8 cellular contexts compared by ENCODE assay signal in genomic region chr17:7233701-7234099, GRCh38. TPM values are rescaled to one million over a fixed set of nuclear protein-coding genes. Genes with fewer than 3 reads are reported as not detected.
DNase-seq lines count a peak whose midpoint lies in the region; ATAC-seq and TF ChIP-seq lines count a peak whose summit lies in the region.

No MANE protein-coding gene starts in this region.

- H3K9me3 ChIP-seq in CD4-positive, alpha-beta T cell (ENCODE audit: control insufficient read depth, low read length): no peaks in the 10 kb centered on the region
- H3K9me3 ChIP-seq in MG63 (no peaks in the 10 kb centered on the region), muscle layer of duodenum (ENCODE audit: control insufficient read depth in 1 of 2, low read length in 2 of 2) (no peaks in the 10 kb centered on the region)

- ATAC-seq in CD4-positive, alpha-beta T cell (ENCODE audit: poor library complexity): no peak
- no peak for ATAC-seq in HG02938 (IDR thresholded peaks at IDR 0.05; ENCODE audit: unreplicated experiment)

- CTCF ChIA-PET in CD4-positive, alpha-beta T cell (lab: Charles Lee): interaction anchor here (1.0 to 3.5 kb wide), 3 partner anchors 13 to 62 kb away, joined by 4 to 19 read pairs (median 6); partner anchors contain the start of genes ACADVL and DLG4

- H3K27me3 ChIP-seq in CD4-positive, alpha-beta T cell (ENCODE audit: control insufficient read depth, insufficient read depth, low read length): no peaks in the 10 kb centered on the region
- H3K27me3 ChIP-seq in MG63 (no peaks in the 10 kb centered on the region), muscle layer of duodenum (ENCODE audit: low read depth, low read length) (no peaks in the 10 kb centered on the region)

- peak overlapping the region; percentile 81 for H3K27ac ChIP-seq in CD4-positive, alpha-beta T cell (ENCODE audit: low read depth, low read length)
- peak overlapping the region; percentile 90 to 91 for H3K27ac ChIP-seq in coronary artery
- H3K27ac ChIP-seq in muscle layer of duodenum (ENCODE audit: low read length): peak overlapping the region; percentile 87

- H3K27ac Mint-ChIP-seq in CD4-positive, alpha-beta T cell: peak overlapping the region; percentile 92

- POLR2A ChIA-PET in CD4-positive, alpha-beta T cell (lab: Charles Lee): interaction anchor here (0.8 to 17.0 kb wide), 12 partner anchors 9 to 340 kb away, joined by 3 to 234 read pairs (median 4); partner anchors contain the start of genes ACADVL, ACAP1, CTDNEP1 and DLG4

- no peak for TF ChIP-seq CTCF in CD4-positive, alpha-beta T cell (IDR thresholded peaks at IDR 0.05)
- TF ChIP-seq CTCF in coronary artery (IDR thresholded peaks at IDR 0.05): no peak

- H3K27me3 Mint-ChIP-seq in CD4-positive, alpha-beta T cell: no peaks in the 10 kb centered on the region

- intact Hi-C loops in CD4-positive, alpha-beta T cell (cut with DNase I, micrococcal nuclease): loop anchor here (1.0 to 10.0 kb wide), 2 partner anchors 28 to 611 kb away; no protein-coding TSS in a partner anchor

- H3K4me1 Mint-ChIP-seq in CD4-positive, alpha-beta T cell (ENCODE audit: low read depth): peaks cover 46% of the 10 kb centered on the region

- H3K9me3 Mint-ChIP-seq in CD4-positive, alpha-beta T cell: no peaks in the 10 kb centered on the region

- peaks cover 17 to 44% of the 10 kb centered on the region in 2 donors for H3K4me1 ChIP-seq in muscle layer of duodenum (ENCODE audit: control insufficient read depth in 1 of 2, insufficient read depth in 2 of 2, low read length in 2 of 2)

- H3K36me3 ChIP-seq in MG63 (peaks cover 26% of the 10 kb centered on the region), muscle layer of duodenum (ENCODE audit: control insufficient read depth in 1 of 2, insufficient read depth in 2 of 2, low read length in 2 of 2) (peaks cover 27 to 38% of the 10 kb centered on the region in 2 donors)

- DNase-seq in CD4-positive, alpha-beta T cell: no peak
- DNase-seq in MG63 (no peak), coronary artery (ENCODE audit: low spot score) (no peak), NCI-H748 treated with DMSO at 0.1 percent for 48 hours (lab: John Stamatoyannopoulos, UW) (no peak), NCI-H2029 (lab: John Stamatoyannopoulos, UW) (no peak), NCI-H2029 treated with DMSO at 0.1 percent for 48 hours (lab: John Stamatoyannopoulos, UW) (no peak)

- H3K4me3 Mint-ChIP-seq in CD4-positive, alpha-beta T cell: peak overlapping the region; percentile 94

- H3K36me3 Mint-ChIP-seq in CD4-positive, alpha-beta T cell (ENCODE audit: low read depth): peaks cover 67% of the 10 kb centered on the region

- peak overlapping the region; percentile 76 for H3K4me3 ChIP-seq in MG63
- H3K4me3 ChIP-seq in coronary artery: peak overlapping the region; percentile 93
- H3K4me3 ChIP-seq in muscle layer of duodenum (ENCODE audit: low read depth in 1 of 2, low read length in 2 of 2): peak overlapping the region; percentile 91 to 98

RNA-seq across cellular contexts. Expression of gene DVL2, which starts 0.6 kb away (rescaled TPM):
- 10 to 100 TPM; 40.9 to 41.3 TPM for total RNA-seq in CD4-positive, alpha-beta T cell
- total RNA-seq in MG63 (2014; rRNA removed; shearing (Covaris generic); ENCODE audit: low replicate concordance): 11.5 and 26.2 TPM in 2 replicates

RNA-seq across cellular contexts. Expression of gene PHF23, which starts 5.6 kb away (rescaled TPM):
- total RNA-seq in CD4-positive, alpha-beta T cell: 1 to 10 TPM; 4.5 to 5.1 TPM
- total RNA-seq in MG63 (2014; rRNA removed; shearing (Covaris generic); ENCODE audit: low replicate concordance): 34.4 and 62.7 TPM in 2 replicates

RNA-seq across cellular contexts. Expression of gene GABARAP, which starts 8.5 kb away (rescaled TPM):
- 100 to 1,000 TPM; 182 to 195 TPM for total RNA-seq in CD4-positive, alpha-beta T cell
- 36.7 and 148 TPM in 2 replicates for total RNA-seq in MG63 (2014; rRNA removed; shearing (Covaris generic); ENCODE audit: low replicate concordance)

RNA-seq across cellular contexts. Expression of gene ACADVL, which starts 14.0 kb away (rescaled TPM):
- total RNA-seq in CD4-positive, alpha-beta T cell: 100 to 1,000 TPM; 237 to 257 TPM
- total RNA-seq in MG63 (2014; rRNA removed; shearing (Covaris generic); ENCODE audit: low replicate concordance): 240 and 427 TPM in 2 replicates

RNA-seq across cellular contexts. Expression of gene DLG4, which starts 14.1 kb away (rescaled TPM):
- total RNA-seq in CD4-positive, alpha-beta T cell: 10 to 100 TPM; 10.2 to 11.0 TPM
- total RNA-seq in MG63 (2014; rRNA removed; shearing (Covaris generic); ENCODE audit: low replicate concordance): 7.5 and 15.3 TPM in 2 replicates
